In the genomic region with DNA sequence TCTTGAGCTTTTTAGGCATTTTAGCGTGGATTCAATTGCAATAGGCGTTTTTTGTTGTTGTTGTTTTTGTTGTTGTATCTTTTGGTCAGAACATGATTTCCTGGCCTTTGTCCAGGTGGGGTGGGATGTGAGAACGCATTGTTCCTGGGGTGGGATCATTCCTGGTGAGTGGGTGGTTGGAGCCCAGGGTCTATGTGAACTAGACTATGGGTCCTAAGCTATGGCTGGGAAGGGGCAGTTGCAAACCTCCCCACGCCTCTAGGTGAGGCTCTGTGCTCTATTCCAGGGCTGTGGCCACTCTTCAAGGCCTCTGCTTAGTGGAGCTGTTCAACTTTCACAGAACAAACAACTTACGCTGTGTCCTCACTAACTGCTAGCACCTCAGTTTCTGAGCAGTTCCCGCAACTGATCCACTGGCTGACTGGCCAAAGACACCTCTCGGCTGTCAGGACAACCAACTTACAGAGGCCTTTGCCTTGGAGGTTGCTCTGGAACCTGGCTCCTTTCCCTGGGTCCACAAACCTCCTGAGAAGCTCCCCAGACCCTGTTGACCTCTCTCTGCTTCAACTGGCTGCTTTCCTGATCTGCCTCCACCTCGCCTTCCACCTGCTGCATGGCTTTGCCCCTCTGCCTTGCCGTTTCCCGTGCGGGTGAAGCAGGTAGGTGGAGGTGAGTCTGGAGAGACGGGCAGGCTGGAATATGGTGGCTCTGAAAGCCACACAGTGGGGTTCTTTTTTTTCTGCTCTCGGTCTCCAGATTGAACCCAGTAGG, we compare ENCODE assay signal across 11 cellular contexts. TPM values are rescaled to one million over a fixed set of nuclear protein-coding genes. Genes with fewer than 3 reads are reported as not detected.
DNase-seq lines count a peak whose midpoint lies in the region; ATAC-seq and TF ChIP-seq lines count a peak whose summit lies in the region.
"Had no signal": no experiment of that assay in that cellular context is flagged by ENCODE, and none has a peak within 500 bp of the region (broad histone marks: within the 10 kb centered on the region; RNA-seq: fewer than 3 reads in every experiment).

No MANE protein-coding gene starts in this region.

- peaks cover 0 to 2% (median 0%) of the 10 kb centered on the region in 7 donors for H3K9me3 Mint-ChIP-seq in CD4-positive, CD25-positive, alpha-beta regulatory T cell
- no peaks in the 10 kb centered on the region for H3K9me3 Mint-ChIP-seq in endothelial cell (ENCODE audit: unreplicated experiment)
- H3K9me3 Mint-ChIP-seq in progenitor cell of endocrine pancreas (ENCODE audit: low read depth) = no peaks in the 10 kb centered on the region

- peaks cover 18% of the 10 kb centered on the region for H3K4me1 ChIP-seq in CD4-positive, CD25-positive, alpha-beta regulatory T cell (ENCODE audit: control insufficient read depth, insufficient read depth, low read length, poor library complexity, severe bottlenecking)
- H3K4me1 ChIP-seq in NT2/D1 (ENCODE audit: insufficient read depth, insufficient read length) = peaks cover 5% of the 10 kb centered on the region

- peak overlapping the region; percentile 14 to 100 (median 100) for H3K27ac Mint-ChIP-seq in CD4-positive, CD25-positive, alpha-beta regulatory T cell
- H3K27ac Mint-ChIP-seq in endothelial cell (ENCODE audit: unreplicated experiment) (peak overlapping the region; percentile 75), progenitor cell of endocrine pancreas (peak overlapping the region; percentile 83)

- H3K27me3 Mint-ChIP-seq in CD4-positive, CD25-positive, alpha-beta regulatory T cell = no peaks in the 10 kb centered on the region
- H3K27me3 Mint-ChIP-seq in endothelial cell (ENCODE audit: unreplicated experiment) (peaks cover 10% of the 10 kb centered on the region), progenitor cell of endocrine pancreas (no peaks in the 10 kb centered on the region)

- H3K4me3 Mint-ChIP-seq in CD4-positive, CD25-positive, alpha-beta regulatory T cell = peak overlapping the region; percentile 92 to 97 (median 94)
- H3K4me3 Mint-ChIP-seq in endothelial cell (ENCODE audit: unreplicated experiment) = peak overlapping the region; percentile 87
- peak overlapping the region; percentile 86 for H3K4me3 Mint-ChIP-seq in progenitor cell of endocrine pancreas (ENCODE audit: low read depth)

- peaks cover 11 to 43% (median 32%) of the 10 kb centered on the region in 4 donors for H3K4me1 Mint-ChIP-seq in CD4-positive, CD25-positive, alpha-beta regulatory T cell
- peaks cover 14% of the 10 kb centered on the region for H3K4me1 Mint-ChIP-seq in endothelial cell (ENCODE audit: unreplicated experiment)
- H3K4me1 Mint-ChIP-seq in progenitor cell of endocrine pancreas (ENCODE audit: low read depth) = peaks cover 15% of the 10 kb centered on the region

- ATAC-seq in CD4-positive, CD25-positive, alpha-beta regulatory T cell (ENCODE audit: low read depth in 2 of 2) = no peak
- no peak for ATAC-seq in HG02884 (IDR thresholded peaks at IDR 0.05; ENCODE audit: unreplicated experiment)
- ATAC-seq in HG02970 (IDR thresholded peaks at IDR 0.05; ENCODE audit: low FRiP score, unreplicated experiment) = no peak

- no peaks in the 10 kb centered on the region for H3K36me3 ChIP-seq in CD4-positive, CD25-positive, alpha-beta regulatory T cell (ENCODE audit: control insufficient read depth, insufficient read depth, low read length)
- H3K36me3 ChIP-seq in NT2/D1 (ENCODE audit: insufficient read depth, insufficient read length, low read length) = no peaks in the 10 kb centered on the region

- no peak overlapping the region for H3K27ac ChIP-seq in CD4-positive, CD25-positive, alpha-beta regulatory T cell (ENCODE audit: insufficient read depth, low read length, poor library complexity, severe bottlenecking)

- DNase-seq in CD4-positive, CD25-positive, alpha-beta regulatory T cell = no peak
- DNase-seq in NT2/D1 (ENCODE audit: low read depth, low spot score) (no peak), endothelial cell (ENCODE audit: low spot score) (no peak), progenitor cell of endocrine pancreas (ENCODE audit: low spot score, unreplicated experiment) (no peak), germinal center (ENCODE audit: low spot score) (no peak), RKO (ENCODE audit: low spot score) (no peak)
- DNase-seq: activated CD4-positive, alpha-beta T cell treated with anti-CD3 and anti-CD28 coated beads, Interleukin-2, amount 50 U/mL, for 1 hour; NK-92 treated with Interleukin-12 subunit alpha and Interleukin-12 subunit beta, amount 100 ng/mL, for 24 hours had no signal

- no peaks in the 10 kb centered on the region for H3K9me3 ChIP-seq in CD4-positive, CD25-positive, alpha-beta regulatory T cell (ENCODE audit: control insufficient read depth in 2 of 2, low read length in 2 of 2)
- H3K9me3 ChIP-seq in NT2/D1 (ENCODE audit: insufficient read depth, low read length) = no peaks in the 10 kb centered on the region

- peak overlapping the region; percentile 91 for H3K9ac ChIP-seq in NT2/D1 (ENCODE audit: insufficient read length, low read depth)

- H3K4me3 ChIP-seq in CD4-positive, CD25-positive, alpha-beta regulatory T cell (ENCODE audit: low read depth, low read length) = peak overlapping the region; percentile 92
- no peak overlapping the region for H3K4me3 ChIP-seq in NT2/D1 (ENCODE audit: insufficient read length, low read depth)

- no peak for TF ChIP-seq CTCF in endothelial cell (IDR thresholded peaks at IDR 0.05; ENCODE audit: unreplicated experiment)
- no peak for TF ChIP-seq CTCF in progenitor cell of endocrine pancreas (IDR thresholded peaks at IDR 0.05; ENCODE audit: unreplicated experiment)

- H3K27me3 ChIP-seq in CD4-positive, CD25-positive, alpha-beta regulatory T cell (ENCODE audit: control insufficient read depth, insufficient read depth, low read length) = no peaks in the 10 kb centered on the region
- no peaks in the 10 kb centered on the region for H3K27me3 ChIP-seq in NT2/D1 (ENCODE audit: insufficient read depth, insufficient read length)

- H3K36me3 Mint-ChIP-seq in CD4-positive, CD25-positive, alpha-beta regulatory T cell = no peaks in the 10 kb centered on the region
- H3K36me3 Mint-ChIP-seq in endothelial cell (ENCODE audit: low read depth, unreplicated experiment) (no peaks in the 10 kb centered on the region), progenitor cell of endocrine pancreas (ENCODE audit: insufficient read depth) (peaks cover 2% of the 10 kb centered on the region)

RNA-seq across cellular contexts. Expression of a gene that starts 12.8 kb away (rescaled TPM):
- 45.4 TPM for total RNA-seq in CD4-positive, CD25-positive, alpha-beta regulatory T cell
- polyA plus RNA-seq in CD4-positive, CD25-positive, alpha-beta regulatory T cell = under 1 TPM in 2 of 4 donors, not detected in 2; 0.31 to 0.87 TPM
- total RNA-seq in endothelial cell (ENCODE audit: unreplicated experiment) (10.4 TPM), progenitor cell of endocrine pancreas (26.7 and 27.5 TPM in 2 replicates)

RNA-seq across cellular contexts. Expression of a gene that starts 14.0 kb away (rescaled TPM):
- total RNA-seq in CD4-positive, CD25-positive, alpha-beta regulatory T cell = 3.6 TPM
- 1 to 10 TPM in 2 of 4 donors, under 1 TPM in 1, not detected in 1; 0.71 to 2.6 (median 2.1) TPM for polyA plus RNA-seq in CD4-positive, CD25-positive, alpha-beta regulatory T cell
- total RNA-seq in endothelial cell (ENCODE audit: unreplicated experiment) = 1.4 TPM
- 0.55 and 0.79 TPM in 2 replicates for total RNA-seq in progenitor cell of endocrine pancreas

RNA-seq across cellular contexts. Expression of a gene that starts 21.0 kb away (rescaled TPM):
- total RNA-seq in CD4-positive, CD25-positive, alpha-beta regulatory T cell = 539 TPM
- polyA plus RNA-seq in CD4-positive, CD25-positive, alpha-beta regulatory T cell = 10 to 100 TPM; 28.2 to 48.9 (median 43.8) TPM
- total RNA-seq in endothelial cell (ENCODE audit: unreplicated experiment) = 17.2 TPM
- total RNA-seq in progenitor cell of endocrine pancreas = 11.8 and 13.3 TPM in 2 replicates

RNA-seq across cellular contexts. Expression of a gene that starts 21.9 kb away (rescaled TPM):
- 0.94 TPM for total RNA-seq in CD4-positive, CD25-positive, alpha-beta regulatory T cell
- under 1 TPM in 2 of 4 donors, not detected in 2; 0.05 to 0.13 TPM for polyA plus RNA-seq in CD4-positive, CD25-positive, alpha-beta regulatory T cell
- total RNA-seq in endothelial cell (ENCODE audit: unreplicated experiment) (0.51 TPM), progenitor cell of endocrine pancreas (2.9 and 3.0 TPM in 2 replicates)

RNA-seq across cellular contexts. Expression of a gene that starts 33.2 kb away (rescaled TPM):
- total RNA-seq in CD4-positive, CD25-positive, alpha-beta regulatory T cell = 0.57 TPM
- polyA plus RNA-seq in CD4-positive, CD25-positive, alpha-beta regulatory T cell = under 1 TPM in 3 of 4 donors, not detected in 1; 0.20 to 0.88 (median 0.78) TPM
- total RNA-seq in endothelial cell (ENCODE audit: unreplicated experiment) (0.18 TPM), progenitor cell of endocrine pancreas (2.1 and 2.4 TPM in 2 replicates)
- total RNA-seq: endothelial cell of umbilical vein had no signal

Comparison
In these comparisons a context has a peak if more than half of its experiments do, and no peak if none do; other contexts are left out.
1. RNA of a gene that starts 21.0 kb away (total RNA-seq): 539 TPM in CD4-positive, CD25-positive, alpha-beta regulatory T cell (single experiment); 17.2 TPM in endothelial cell (single experiment) and 11.8 to 13.3 TPM in progenitor cell of endocrine pancreas; every median in the first group is over 10 times any median in the second.
2. Peak in every context shown above with its lines, with median percentiles within 50 percentile points of each other: H3K27ac Mint-ChIP-seq and H3K4me3 Mint-ChIP-seq.